Comparison of ENCODE assay signal across 18 cellular contexts in the genomic region with DNA sequence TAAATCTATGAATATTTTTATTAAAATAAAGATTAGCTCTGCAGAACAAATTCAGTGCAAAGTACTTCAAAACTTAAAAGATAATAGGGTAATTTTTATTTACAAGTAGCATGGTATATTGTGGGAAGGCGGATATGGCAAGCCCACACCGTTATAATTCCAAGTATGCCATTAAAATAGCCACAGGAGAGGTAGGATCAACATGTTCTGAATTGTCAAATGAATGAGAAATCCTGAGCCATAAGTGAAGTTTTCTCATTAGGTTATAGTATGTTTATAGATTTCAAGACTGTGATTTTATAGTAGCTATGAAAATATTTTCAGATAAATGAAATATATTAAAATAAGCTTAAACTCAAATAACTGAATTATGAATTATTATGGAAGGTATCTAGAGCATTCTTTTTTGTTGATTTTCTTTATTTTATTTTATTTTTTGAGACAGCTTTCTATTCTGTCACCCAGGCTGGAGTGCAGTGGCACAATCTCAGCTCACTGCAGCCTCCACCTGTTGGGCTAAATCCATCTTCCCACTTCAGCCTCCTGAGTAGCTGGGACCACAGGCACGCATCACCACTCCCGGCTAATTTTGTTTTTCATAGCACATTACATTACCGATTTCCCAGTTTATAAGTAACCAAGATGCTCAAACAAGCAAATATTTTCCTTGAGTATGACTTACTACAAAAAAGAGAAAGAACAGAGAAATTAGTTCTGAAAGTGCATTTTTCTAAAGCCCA.
"Had no signal": no experiment of that assay in that cellular context is flagged by ENCODE, and none has a peak within 500 bp of the region (broad histone marks: within the 10 kb centered on the region; RNA-seq: fewer than 3 reads in every experiment).

No MANE protein-coding gene starts in this region.

- ATAC-seq: body of pancreas had no signal

- H3K27me3 ChIP-seq: body of pancreas, suprapubic skin had no signal

- H3K4me1 Mint-ChIP-seq: central memory CD8-positive, alpha-beta T cell; nephron had no signal

- FAIRE-seq: endothelial cell of umbilical vein had no signal

- H3K27me3 Mint-ChIP-seq: activated T-helper 17 cell treated with anti-CD3 and anti-CD28 coated beads, Interleukin-2, amount 50 U/mL, for 72 hours; type B pancreatic cell had no signal

- H3K9me3 ChIP-seq: body of pancreas, suprapubic skin had no signal

- H3K36me3 ChIP-seq: suprapubic skin had no signal

- H3K36me3 Mint-ChIP-seq: type B pancreatic cell had no signal

- H3K9me3 Mint-ChIP-seq: activated naive CD4-positive, alpha-beta T cell treated with anti-CD3 and anti-CD28 coated beads for 36 hours; activated T-helper 17 cell treated with anti-CD3 and anti-CD28 coated beads, Interleukin-2, amount 50 U/mL, for 72 hours; central memory CD8-positive, alpha-beta T cell; nephron had no signal

- H3K4me2 ChIP-seq: smooth muscle cell had no signal

- H3K27ac ChIP-seq: body of pancreas, suprapubic skin had no signal

- H3K4me3 ChIP-seq: body of pancreas, smooth muscle cell, suprapubic skin had no signal

- H3K4me1 ChIP-seq: body of pancreas, suprapubic skin had no signal

- H3K4me3 Mint-ChIP-seq: activated naive CD4-positive, alpha-beta T cell treated with anti-CD3 and anti-CD28 coated beads for 36 hours; central memory CD8-positive, alpha-beta T cell; nephron; type B pancreatic cell had no signal

- DNase-seq: activated CD4-positive, alpha-beta T cell treated with anti-CD3 and anti-CD28 coated beads, Interleukin-2, amount 50 U/mL, for 48 hours; activated CD8-positive, alpha-beta memory T cell treated with anti-CD3 and anti-CD28 coated beads, Interleukin-2, amount 50 U/mL, for 4 hours; activated naive CD4-positive, alpha-beta T cell treated with anti-CD3 and anti-CD28 coated beads for 36 hours; body of pancreas; glutamatergic neuron; hypothalamus; kidney glomerular epithelial cell; nucleus accumbens; stimulated activated CD4-positive, alpha-beta T cell treated with anti-CD3 and anti-CD28 coated beads, Interleukin-4, amount 100 ng/mL, for 4 hours; stimulated activated CD8-positive, alpha-beta memory T cell treated with anti-CD3 and anti-CD28 coated beads, Interleukin-4, amount 100 ng/mL, for 48 hours; stimulated activated naive CD4-positive, alpha-beta T cell treated with Interleukin-2 at 50 U/mL for 16 hours had no signal

- H3K27ac Mint-ChIP-seq: activated naive CD4-positive, alpha-beta T cell treated with anti-CD3 and anti-CD28 coated beads for 36 hours; activated T-helper 17 cell treated with anti-CD3 and anti-CD28 coated beads, Interleukin-2, amount 50 U/mL, for 72 hours; nephron; type B pancreatic cell had no signal
